ENCODE assay signal across 15 cellular contexts in the genomic region with DNA sequence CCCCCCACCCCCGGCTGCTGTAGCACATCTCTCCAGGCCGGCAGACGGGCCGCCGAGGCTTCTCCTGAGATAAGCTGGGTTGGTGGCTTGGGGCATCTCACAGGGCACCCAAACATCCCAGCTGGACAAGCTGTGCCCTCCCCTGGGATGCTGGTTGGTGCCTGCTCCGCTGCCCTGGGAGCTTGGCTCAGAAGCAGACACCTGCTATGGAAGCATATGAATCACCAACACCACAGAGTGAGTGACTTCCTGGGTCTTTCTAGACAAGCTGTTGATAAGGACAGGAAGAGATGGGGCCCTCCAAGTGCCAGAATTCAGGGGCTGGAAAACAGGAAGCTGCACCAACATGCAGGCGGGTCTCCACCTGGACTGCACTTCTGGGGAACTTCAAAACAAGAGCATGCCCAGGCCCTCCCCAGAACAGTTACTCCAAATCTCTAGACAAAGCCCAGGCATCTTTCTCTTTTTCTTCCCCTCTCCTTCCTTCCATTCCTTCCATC. TPM values are rescaled to one million over a fixed set of nuclear protein-coding genes. Genes with fewer than 3 reads are reported as not detected.
A peak's percentile ranks its signal among the peaks of the same experiment; 100 is the strongest.
DNase-seq lines count a peak whose midpoint lies in the region; ATAC-seq, FAIRE-seq and TF ChIP-seq lines count a peak whose summit lies in the region.
"Had no signal": no experiment of that assay in that cellular context is flagged by ENCODE, and none has a peak within 500 bp of the region (broad histone marks: within the 10 kb centered on the region; RNA-seq: fewer than 3 reads in every experiment).

No MANE protein-coding gene starts in this region.

- 22% methylated on average over 7 of the region's 7 CpGs for WGBS in K562 (ENCODE audit: insufficient coverage, low coverage, missing lambda C conversion rate)

- H3K27ac ChIP-seq in OCI-LY7 (ENCODE audit: low read depth, low read length, poor library complexity, severe bottlenecking), result peak overlapping the region; percentile 26
- H3K27ac ChIP-seq in K562 (ENCODE audit: extremely low read depth, low read depth, low read length), result peak overlapping the region; percentile 58
- H3K27ac ChIP-seq: coronary artery, left ventricle myocardium inferior had no signal

- DNase-seq in cardiac septum (ENCODE audit: low spot score), result peak; percentile 50
- no peak for DNase-seq in Right ventricle myocardium inferior (ENCODE audit: missing footprints)
- DNase-seq in OCI-LY7 (ENCODE audit: low spot score), result peak; percentile 62
- DNase-seq in K562 (ENCODE audit: extremely low read depth in 1 of 4, low spot score in 3 of 4), result peak; percentile 46 to 79 (median 64)
- DNase-seq in urothelium cell line (ENCODE audit: low spot score), result peak; percentile 39
- DNase-seq in activated CD8-positive, alpha-beta memory T cell treated with anti-CD3 and anti-CD28 coated beads, Interleukin-2, amount 50 U/mL, for 48 hours, result no peak
- no peak for DNase-seq in DMS53 (lab: John Stamatoyannopoulos, UW)
- DNase-seq: BE2C; hippocampal formation; left ventricle myocardium inferior; naive thymus-derived CD4-positive, alpha-beta T cell; stimulated activated naive CD4-positive, alpha-beta T cell treated with Interleukin-2 at 50 U/mL for 16 hours had no signal

- FAIRE-seq in K562 (lab: Jason Lieb, UNC) (peak; percentile 73), urothelium cell line (lab: Jason Lieb, UNC) (no peak)

- H3K4me3 ChIP-seq in OCI-LY7 (ENCODE audit: low read depth, low read length, poor library complexity, severe bottlenecking), result no peak overlapping the region
- no peak overlapping the region for H3K4me3 ChIP-seq in K562
- H3K4me3 ChIP-seq: coronary artery, left ventricle myocardium inferior had no signal

- H3K36me3 ChIP-seq in OCI-LY7 (ENCODE audit: insufficient read depth, low read length) (no peaks in the 10 kb centered on the region; the same call in 1 of the 2 replicates), K562 (ENCODE audit: control insufficient read depth, insufficient read depth, low read length) (peaks cover 17% of the 10 kb centered on the region; the same call in 1 of the 3 replicates)
- H3K36me3 ChIP-seq: BE2C, left ventricle myocardium inferior had no signal

- no peak for TF ChIP-seq POLR2A in K562 (conservative IDR thresholded peaks at IDR 0.05)

- peak overlapping the region; percentile 4 to 76; a peak in 3 of 4 replicates for H3K9ac ChIP-seq in K562 (ENCODE audit: insufficient read depth in 1 of 2, low read depth in 2 of 2, low read length in 2 of 2)

- H3K9me2 ChIP-seq in OCI-LY7 (ENCODE audit: insufficient read depth, low read length), result no peaks in the 10 kb centered on the region

- H3K27me3 ChIP-seq in K562 (ENCODE audit: control insufficient read depth in 2 of 2, insufficient read depth in 2 of 2, low read length in 2 of 2), result no peaks in the 10 kb centered on the region
- H3K27me3 ChIP-seq: BE2C had no signal

- in situ Hi-C loops in K562 (cut with MboI), result no loop called here

- H4K20me1 ChIP-seq in OCI-LY7 (ENCODE audit: insufficient read depth, low read length) (no peaks in the 10 kb centered on the region), K562 (replicated peaks; ENCODE audit: control insufficient read depth, insufficient read depth, low read length) (no peaks in the 10 kb centered on the region)

- POLR2A ChIA-PET in OCI-LY7 (lab: Charles Lee), result interaction anchor here (0.7 kb wide), 1 partner anchor 11 kb away, joined by 3 read pairs; no protein-coding TSS in a partner anchor
- POLR2A ChIA-PET in K562 (lab: Yijun Ruan, JAX), result interaction anchor here (0.7 to 4.5 kb wide), 5 partner anchors 9 to 311 kb away, joined by 4 to 42 read pairs (median 4); a partner anchor contains a TSS

- H3K4me1 ChIP-seq in OCI-LY7 (ENCODE audit: insufficient read depth, low read length, poor library complexity, severe bottlenecking) (peaks cover 19% of the 10 kb centered on the region), K562 (replicated peaks in 1 of 2; ENCODE audit: control insufficient read depth in 2 of 2, insufficient read depth in 2 of 2, low read length in 2 of 2) (peaks cover 34 to 39% of the 10 kb centered on the region in 2 experiments)
- H3K4me1 ChIP-seq: BE2C, left ventricle myocardium inferior had no signal

- TF ChIP-seq EP300 in K562 (IDR thresholded peaks at IDR 0.05; ENCODE audit: low read length), result peak; percentile 72

- H3K79me2 ChIP-seq in OCI-LY7 (ENCODE audit: insufficient read depth, low read depth, low read length), result no peaks in the 10 kb centered on the region
- peaks cover 22% of the 10 kb centered on the region for H3K79me2 ChIP-seq in K562 (ENCODE audit: control insufficient read depth, insufficient read depth, low read length)

- H3K9me1 ChIP-seq in K562 (ENCODE audit: control insufficient read depth, insufficient read depth, low read length), result no peaks in the 10 kb centered on the region

- TF ChIP-seq RAD21 in K562 (CRISPR knock-in tag; conservative IDR thresholded peaks at IDR 0.05 in 1 of 2, IDR thresholded peaks at IDR 0.05 in 1 of 2), result no peak

- H3K9me3 ChIP-seq in OCI-LY7 (ENCODE audit: low read length) (no peaks in the 10 kb centered on the region), K562 (replicated peaks; ENCODE audit: control insufficient read depth, insufficient read depth, low read depth, low read length) (peaks cover 1% of the 10 kb centered on the region; the same call in 1 of the 2 replicates)
- H3K9me3 ChIP-seq: BE2C had no signal

- BruUV-seq in OCI-LY7 (replicated peaks; lab: Mats Ljungman, UMichigan) (no TSS peak), K562 (replicated peaks; lab: Mats Ljungman, UMichigan) (no TSS peak)

- peak overlapping the region; percentile 42; the same call in 1 of the 2 replicates for H3K4me2 ChIP-seq in OCI-LY7 (ENCODE audit: low read length)
- peak overlapping the region; percentile 47 for H3K4me2 ChIP-seq in K562 (ENCODE audit: insufficient read depth, low read length)

- ATAC-seq in Right ventricle myocardium inferior, result no peak
- peak; percentile 57 for ATAC-seq in K562
- ATAC-seq in GM18873 (IDR thresholded peaks at IDR 0.05; ENCODE audit: low FRiP score, unreplicated experiment), result no peak
- ATAC-seq: naive thymus-derived CD4-positive, alpha-beta T cell; sciatic nerve had no signal

- intact Hi-C loops in cardiac septum (cut with DNase I), result no loop called here
- intact Hi-C loops in Right ventricle myocardium inferior (cut with DNase I), result no loop called here
- intact Hi-C loops in OCI-LY7 (cut with micrococcal nuclease; ENCODE audit: unreplicated experiment), result no loop called here
- intact Hi-C loops in K562 (cut with micrococcal nuclease), result no loop called here

- CTCF ChIA-PET in OCI-LY7 (lab: Charles Lee; ENCODE audit: unreplicated experiment), result no interaction called here
- CTCF ChIA-PET in K562 (lab: Yijun Ruan, JAX; ENCODE audit: low intra/inter-chr PET ratio), result no interaction called here

- H2AFZ ChIP-seq in OCI-LY7 (ENCODE audit: low read length) (0 out of 2 replicates have a peak overlapping the region, but pooled peaks have one; percentile 17), K562 (ENCODE audit: low read depth, low read length) (peak overlapping the region; percentile 37; the same call in 1 of the 2 replicates)

- no peak for TF ChIP-seq CTCF in OCI-LY7 (conservative IDR thresholded peaks at IDR 0.05; ENCODE audit: low read length)
- no peak for TF ChIP-seq CTCF in K562 (IDR thresholded peaks at IDR 0.05 in 2 of 3, conservative IDR thresholded peaks at IDR 0.05 in 1 of 3; ENCODE audit: insufficient read depth in 2 of 3, low read depth in 1 of 3, low read length in 3 of 3)

TF ChIP-seq in K562, 482 proteins besides CTCF, POLR2A, EP300 and RAD21 (continues in another document):
- TF ChIP-seq CHD4 (IDR thresholded peaks at IDR 0.05; ENCODE audit: insufficient read depth, insufficient replicate concordance, low read depth, low read length, poor library complexity, severe bottlenecking) (no peak), HDAC2 (IDR thresholded peaks at IDR 0.05) (0 out of 2 replicates have a peak, but pooled peaks have one; percentile 57), ARID1B (IDR thresholded peaks at IDR 0.05) (peak; percentile 58; the same call in 1 of the 2 replicates)
- TF ChIP-seq, protein P1, sequence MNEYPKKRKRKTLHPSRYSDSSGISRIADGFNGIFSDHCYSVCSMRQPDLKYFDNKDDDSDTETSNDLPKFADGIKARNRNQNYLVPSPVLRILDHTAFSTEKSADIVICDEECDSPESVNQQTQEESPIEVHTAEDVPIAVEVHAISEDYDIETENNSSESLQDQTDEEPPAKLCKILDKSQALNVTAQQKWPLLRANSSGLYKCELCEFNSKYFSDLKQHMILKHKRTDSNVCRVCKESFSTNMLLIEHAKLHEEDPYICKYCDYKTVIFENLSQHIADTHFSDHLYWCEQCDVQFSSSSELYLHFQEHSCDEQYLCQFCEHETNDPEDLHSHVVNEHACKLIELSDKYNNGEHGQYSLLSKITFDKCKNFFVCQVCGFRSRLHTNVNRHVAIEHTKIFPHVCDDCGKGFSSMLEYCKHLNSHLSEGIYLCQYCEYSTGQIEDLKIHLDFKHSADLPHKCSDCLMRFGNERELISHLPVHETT (CRISPR knock-in tag; conservative IDR thresholded peaks at IDR 0.05 in 1 of 2, IDR thresholded peaks at IDR 0.05 in 1 of 2), result peak in 1 of 2 experiments; percentile 69; a peak in 2 of 4 replicates

RNA-seq across cellular contexts. Expression of a gene that starts 13.7 kb away (rescaled TPM):
- total RNA-seq in cardiac septum, result 3.2 TPM
- 4.2 TPM for total RNA-seq in Right ventricle myocardium inferior
- 4.2 and 8.5 TPM in 2 replicates for total RNA-seq in OCI-LY7 (2014; rRNA removed; shearing (Covaris generic))
- total RNA-seq in OCI-LY7 (2022), result 22.1 and 25.0 TPM in 2 replicates
- total RNA-seq in K562 (2011; cell fraction: chromatin; rRNA removed; ENCODE audit: low replicate concordance), result 15.0 and 27.5 TPM in 2 replicates
- 20.7 and 23.5 TPM in 2 replicates for total RNA-seq in K562 (2011; cell fraction: nucleolus; rRNA removed)
- total RNA-seq in K562 (2011; cell fraction: nucleoplasm; rRNA removed), result 12.6 and 13.9 TPM in 2 replicates
- 9.3 and 13.9 TPM in 2 replicates for total RNA-seq in K562 (2014; rRNA removed)
- 7.4 and 9.4 TPM in 2 replicates for total RNA-seq in K562 (2014; rRNA removed; fragmentation: Illumina TruSeq; extraction: Trizol)
- total RNA-seq in K562 (2015; rRNA removed; fragmentation: Illumina TruSeq; extraction: Trizol), result 9.6 and 10.1 TPM in 2 replicates
- 20.5 and 22.6 TPM in 2 replicates for total RNA-seq in K562 (2021)
- 6.5 and 11.0 TPM in 2 replicates for polyA plus RNA-seq in K562 (2011; rRNA removed)
- polyA plus RNA-seq in K562 (2011; cell fraction: cytosol; rRNA removed), result 7.6 and 13.1 TPM in 2 replicates
- 17.5 and 20.0 TPM in 2 replicates for polyA plus RNA-seq in K562 (2011; cell fraction: nucleus; rRNA removed)
- polyA plus RNA-seq in K562 (2012), result 23.2 and 31.2 TPM in 2 replicates
- polyA plus RNA-seq in K562 (2014; fragmentation: Illumina TruSeq; extraction: Trizol), result 5.9 and 7.2 TPM in 2 replicates
- polyA plus RNA-seq in K562 (2014; fragmentation: Nextera tagmentation; extraction: Ambion mirVana), result 10 to 100 TPM; 13.7 to 15.3 TPM
- polyA plus RNA-seq in K562 (2014; rRNA removed), result 8.5 TPM in 2 replicates
- polyA minus RNA-seq in K562 (2011; rRNA and poly(A)+ RNA removed), result 2.5 and 4.1 TPM in 2 replicates
- polyA minus RNA-seq in K562 (2011; cell fraction: cytosol; rRNA and poly(A)+ RNA removed), result 4.9 and 6.0 TPM in 2 replicates
- 10.5 and 13.0 TPM in 2 replicates for polyA minus RNA-seq in K562 (2011; cell fraction: nucleus; rRNA and poly(A)+ RNA removed)

Comparison
In these comparisons a context has a peak if more than half of its experiments do, and no peak if none do; other contexts are left out.
1. DNase-seq: peak in cardiac septum (single experiment), OCI-LY7 (single experiment), K562 (4 of 4) and urothelium cell line (single experiment); none in Right ventricle myocardium inferior (single experiment), activated CD8-positive, alpha-beta memory T cell treated with anti-CD3 and anti-CD28 coated beads, Interleukin-2, amount 50 U/mL, for 48 hours (single experiment) and DMS53 (single experiment).